ENCODE assay signal across 17 cellular contexts in genomic region chr3:102400766-102401165, GRCh38. TPM values are rescaled to one million over a fixed set of nuclear protein-coding genes. Genes with fewer than 3 reads are reported as not detected.
DNase-seq lines count a peak whose midpoint lies in the region; ATAC-seq and TF ChIP-seq lines count a peak whose summit lies in the region.
"Had no signal": no experiment of that assay in that cellular context is flagged by ENCODE, and none has a peak within 500 bp of the region (broad histone marks: within the 10 kb centered on the region; RNA-seq: fewer than 3 reads in every experiment).

No MANE protein-coding gene starts in this region.

- H3K9me3 ChIP-seq in SJCRH30 (replicated peaks) (no peaks in the 10 kb centered on the region), smooth muscle cell (replicated peaks; ENCODE audit: low read depth) (no peaks in the 10 kb centered on the region), testis (no peaks in the 10 kb centered on the region)
- H3K9me3 ChIP-seq: heart left ventricle, psoas muscle, thyroid gland had no signal

- H2AFZ ChIP-seq in smooth muscle cell (ENCODE audit: low read depth) = no peak overlapping the region

- no peaks in the 10 kb centered on the region for H3K36me3 ChIP-seq in SJCRH30
- H3K36me3 ChIP-seq in smooth muscle cell (ENCODE audit: low read depth) = no peaks in the 10 kb centered on the region
- H3K36me3 ChIP-seq in testis (ENCODE audit: low read depth, missing control alignments) = no peaks in the 10 kb centered on the region
- H3K36me3 ChIP-seq: heart left ventricle, thyroid gland had no signal

- H4K20me1 ChIP-seq in smooth muscle cell (ENCODE audit: low read depth) = no peaks in the 10 kb centered on the region

- H3K4me1 ChIP-seq in SJCRH30 (peaks cover 13% of the 10 kb centered on the region), smooth muscle cell (ENCODE audit: low read depth) (peaks cover 13% of the 10 kb centered on the region), testis (no peaks in the 10 kb centered on the region)
- H3K4me1 ChIP-seq: heart left ventricle, psoas muscle, thyroid gland had no signal

- DNase-seq in HFF-Myc (ENCODE audit: extremely low read depth, low read depth) (peak; percentile 41), SJCRH30 (peak in 1 of 2 experiments; percentile 28), fibroblast of mammary gland (ENCODE audit: low read depth) (peak; percentile 53), smooth muscle cell (lab: John Stamatoyannopoulos, UW; ENCODE audit: unreplicated experiment) (no peak), testis (no peak), mucosa of gallbladder (ENCODE audit: low spot score) (no peak)
- DNase-seq: activated B cell treated with CpG ODN at 0.5 μM for 24 hours; activated naive CD4-positive, alpha-beta T cell treated with Interleukin-2 at 50 U/mL for 16 hours; CD4-positive, CD25-positive, alpha-beta regulatory T cell; central memory CD4-positive, alpha-beta T cell; heart left ventricle; left cardiac atrium; NCI-H1092; NCI-H2227 treated with DMSO at 0.1 percent for 48 hours; psoas muscle; thyroid gland had no signal

- H3K79me2 ChIP-seq in smooth muscle cell (ENCODE audit: low read depth) = no peaks in the 10 kb centered on the region

- no peak overlapping the region for H3K9ac ChIP-seq in smooth muscle cell (ENCODE audit: low read depth)

- intact Hi-C loops in testis (cut with DNase I; ENCODE audit: low total_unique reads) = no loop called here

- H3K27me3 ChIP-seq in SJCRH30 (no peaks in the 10 kb centered on the region), smooth muscle cell (ENCODE audit: low read depth) (no peaks in the 10 kb centered on the region), testis (no peaks in the 10 kb centered on the region)
- H3K27me3 ChIP-seq: heart left ventricle, thyroid gland had no signal

- TF ChIP-seq CTCF in HFF-Myc (IDR thresholded peaks at IDR 0.05; ENCODE audit: low read depth, low read length, missing control alignments) (no peak), fibroblast of mammary gland (conservative IDR thresholded peaks at IDR 0.05; ENCODE audit: control insufficient read depth, insufficient read depth, low read depth, low read length) (no peak), smooth muscle cell (IDR thresholded peaks at IDR 0.05; ENCODE audit: borderline replicate concordance, insufficient read depth, poor library complexity, severe bottlenecking) (no peak), testis (IDR thresholded peaks at IDR 0.05) (no peak)

- no peak overlapping the region for H3K4me2 ChIP-seq in smooth muscle cell

- H3K27ac ChIP-seq in SJCRH30 = peak overlapping the region; percentile 28
- H3K27ac ChIP-seq in smooth muscle cell (ENCODE audit: low read depth) = peak overlapping the region; percentile 45
- H3K27ac ChIP-seq in testis = no peak overlapping the region
- H3K27ac ChIP-seq: heart left ventricle, psoas muscle, thyroid gland had no signal

- H3F3A ChIP-seq in smooth muscle cell (ENCODE audit: low read depth) = no peaks in the 10 kb centered on the region

- TF ChIP-seq POLR2A in testis (IDR thresholded peaks at IDR 0.05) = no peak

- 82% methylated on average over 2 of the region's 2 CpGs for WGBS in smooth muscle cell (ENCODE audit: low lambda C conversion rate)
- 86 to 94% methylated on average over 2 of the region's 2 CpGs for WGBS in testis, 2 donors

- H3K4me3 ChIP-seq in HFF-Myc (replicated peaks; ENCODE audit: low read depth, low read length) (no peak overlapping the region), SJCRH30 (no peak overlapping the region), fibroblast of mammary gland (ENCODE audit: control insufficient read depth, low read depth, low read length) (no peak overlapping the region), smooth muscle cell (no peak overlapping the region), testis (no peak overlapping the region)
- H3K4me3 ChIP-seq: heart left ventricle, psoas muscle, thyroid gland had no signal

- ATAC-seq in HG03460 (IDR thresholded peaks at IDR 0.05; ENCODE audit: unreplicated experiment) = no peak
- ATAC-seq: heart left ventricle, left cardiac atrium, psoas muscle had no signal

RNA-seq across cellular contexts. Expression of gene ZPLD1, which starts 34.0 kb away (rescaled TPM):
- 0.14 and 0.15 TPM in 2 replicates for total RNA-seq in SJCRH30 (2014; rRNA removed; shearing (Covaris generic))
- total RNA-seq in smooth muscle cell (0.67 TPM in 1 of 2 replicates, not detected in the other), testis (under 1 TPM; 0.55 to 0.74 TPM), mucosa of gallbladder (14.2 TPM)
- polyA plus RNA-seq in smooth muscle cell (0.22 TPM in 1 of 2 replicates, not detected in the other), testis (ENCODE audit: insufficient read depth, low read depth, low replicate concordance) (0.44 TPM)
- total RNA-seq: activated B cell treated with CpG ODN at 0.5 μM for 24 hours; CD4-positive, CD25-positive, alpha-beta regulatory T cell had no signal
- polyA plus RNA-seq: CD4-positive, CD25-positive, alpha-beta regulatory T cell had no signal

Comparison
In these comparisons a context has a peak if more than half of its experiments do, and no peak if none do; other contexts are left out.
1. DNase-seq: peak in HFF-Myc (single experiment) and fibroblast of mammary gland (single experiment); none in smooth muscle cell (single experiment), testis (single experiment) and mucosa of gallbladder (single experiment).
2. H3K27ac ChIP-seq: peak in SJCRH30 (single experiment) and smooth muscle cell (single experiment); none in testis (0 of 2).